In genomic region chr7:77407906-77408305, GRCh38 we compare ENCODE assay signal across 29 cellular contexts. TPM values are rescaled to one million over a fixed set of nuclear protein-coding genes. Genes with fewer than 3 reads are reported as not detected.
A peak's percentile ranks its signal among the peaks of the same experiment; 100 is the strongest.
DNase-seq lines count a peak whose midpoint lies in the region; ATAC-seq, FAIRE-seq and TF ChIP-seq lines count a peak whose summit lies in the region.
"Had no signal": no experiment of that assay in that cellular context is flagged by ENCODE, and none has a peak within 500 bp of the region (broad histone marks: within the 10 kb centered on the region; RNA-seq: fewer than 3 reads in every experiment).

No MANE protein-coding gene starts in this region.

- in situ Hi-C loops in GM12878 (cut with MboI) = no loop called here

- CTCF ChIA-PET in MCF 10A (lab: Yijun Ruan, JAX) (no interaction called here), GM12878 (lab: Yijun Ruan, JAX) (interaction anchor here (1.5 to 2.1 kb wide), 2 partner anchors 9 to 21 kb away, joined by 3 to 5 read pairs; partner anchors contain the start of gene GSAP)

- H3K27ac ChIP-seq in breast epithelium (no peak overlapping the region), GM12878 (ENCODE audit: control insufficient read depth, insufficient read depth) (no peak overlapping the region)
- H3K27ac ChIP-seq: dorsolateral prefrontal cortex, GM23248, testis, vagina had no signal

- no peaks in the 10 kb centered on the region for H3K79me2 ChIP-seq in GM12878 (ENCODE audit: control insufficient read depth, insufficient read depth, low read length)

- no peaks in the 10 kb centered on the region for H3K27me3 ChIP-seq in breast epithelium
- no peaks in the 10 kb centered on the region for H3K27me3 ChIP-seq in GM12878 (replicated peaks in 1 of 2; ENCODE audit: control insufficient read depth in 2 of 2, insufficient read depth in 2 of 2, low read length in 1 of 2)
- H3K27me3 ChIP-seq: BLaER1 treated with 17β-estradiol and CSF1 and Interleukin-3, amounts not matched to agents 10 nM and 100 nM; dorsolateral prefrontal cortex; testis; vagina had no signal

- H3K4me3 ChIP-seq in breast epithelium (no peak overlapping the region), GM12878 (no peak overlapping the region)
- H3K4me3 ChIP-seq: BLaER1 treated with 17β-estradiol and CSF1 and Interleukin-3, amounts not matched to agents 10 nM and 100 nM; dorsolateral prefrontal cortex; GM23248; smooth muscle cell; testis; vagina had no signal

- TF ChIP-seq POLR2A in breast epithelium (IDR thresholded peaks at IDR 0.05) (no peak), GM12878 (IDR thresholded peaks at IDR 0.05; ENCODE audit: low read depth, low read length) (no peak)

- intact Hi-C loops in MCF 10A (cut with micrococcal nuclease) = no loop called here
- intact Hi-C loops in breast epithelium (cut with DNase I; ENCODE audit: low total_unique reads) = no loop called here
- intact Hi-C loops in GM12878 (cut with micrococcal nuclease; ENCODE audit: unreplicated experiment) = no loop called here

- ATAC-seq in GM21619 (IDR thresholded peaks at IDR 0.05; ENCODE audit: unreplicated experiment) (peak; percentile 64), GM12878 (peak; percentile 51)
- ATAC-seq in stimulated activated memory B cell treated with anti-CD40 and anti-IgM and Interleukin-4, amounts not matched to agents 10 μg/mL and 1 μg/mL and 100 μg/mL, for 72 hours = no peak
- ATAC-seq: activated CD8-positive, alpha-beta T cell treated with anti-CD3 and anti-CD28 coated beads for 36 hours; stimulated activated naive B cell treated with anti-CD40 and anti-IgM and Interleukin-4, amounts not matched to agents 10 μg/mL and 1 μg/mL and 100 μg/mL, for 72 hours had no signal

- POLR2A ChIA-PET in MCF 10A (lab: Yijun Ruan, JAX) (interaction anchor here (1.0 to 3.9 kb wide), 4 partner anchors 10 to 151 kb away, joined by 3 to 13 read pairs (median 7); no protein-coding TSS in a partner anchor), GM12878 (lab: Charles Lee) (interaction anchor here (0.7 to 3.6 kb wide), 5 partner anchors 11 to 21 kb away, joined by 3 to 12 read pairs (median 6); no protein-coding TSS in a partner anchor)

- FAIRE-seq in GM12878 (lab: Jason Lieb, UNC) = no peak
- FAIRE-seq: D721Med, TTC549 had no signal

- BruUV-seq in MCF 10A (replicated peaks; lab: Mats Ljungman, UMichigan) (no TSS peak), GM12878 (replicated peaks; lab: Mats Ljungman, UMichigan) (no TSS peak)

- RAD21 ChIA-PET in GM12878 (lab: Charles Lee; ENCODE audit: unreplicated experiment) = no interaction called here

- no peaks in the 10 kb centered on the region for H3K27me3 Mint-ChIP-seq in MCF 10A (ENCODE audit: insufficient read depth, unreplicated experiment)
- no peaks in the 10 kb centered on the region for H3K27me3 Mint-ChIP-seq in stimulated activated memory B cell treated with anti-CD40 and anti-IgM and Interleukin-4, amounts not matched to agents 10 μg/mL and 1 μg/mL and 100 μg/mL, for 72 hours
- peaks cover 24% of the 10 kb centered on the region for H3K27me3 Mint-ChIP-seq in nephron progenitor cell (ENCODE audit: low read depth, poor library complexity)
- H3K27me3 Mint-ChIP-seq: activated CD8-positive, alpha-beta T cell treated with anti-CD3 and anti-CD28 coated beads for 36 hours; stimulated activated naive B cell treated with anti-CD40 and anti-IgM and Interleukin-4, amounts not matched to agents 10 μg/mL and 1 μg/mL and 100 μg/mL, for 72 hours had no signal

- no peak for TF ChIP-seq EP300 in GM12878 (IDR thresholded peaks at IDR 0.05; ENCODE audit: borderline replicate concordance in 1 of 2, control insufficient read depth in 1 of 2, low read depth in 2 of 2, low read length in 2 of 2)

- no peak for DNase-seq in MCF 10A (ENCODE audit: unreplicated experiment)
- no peak for DNase-seq in breast epithelium (ENCODE audit: low spot score in 2 of 2)
- no peak for DNase-seq in GM12878 (ENCODE audit: low read depth, low spot score)
- no peak for DNase-seq in nephron progenitor cell
- DNase-seq in NCI-H774 (lab: John Stamatoyannopoulos, UW) = no peak
- no peak for DNase-seq in AG08396 (ENCODE audit: low spot score)
- DNase-seq: activated CD4-positive, CD25-positive, alpha-beta regulatory T cell treated with anti-CD3 and anti-CD28 coated beads, Interleukin-2, amount 50 U/mL, for 72 hours; activated CD8-positive, alpha-beta T cell treated with anti-CD3 and anti-CD28 coated beads for 36 hours; activated effector memory CD4-positive, alpha-beta T cell treated with Interleukin-2 at 50 U/mL for 16 hours; activated T-cell treated with anti-CD3 and anti-CD28 coated beads for 4 hours; dorsolateral prefrontal cortex; GM23248; HFFc6; NCI-H1092; NCI-H187 treated with DMSO at 0.1 percent for 48 hours; NCI-H526 treated with DMSO at 0.1 percent for 48 hours; nucleus accumbens; OCI-M1; SHP77 treated with DMSO at 0.1 percent for 48 hours; stimulated activated CD4-positive, alpha-beta T cell treated with anti-CD3 and anti-CD28 coated beads, Interleukin-2, amount 100 ng/mL, for 24 hours; stimulated activated naive B cell treated with anti-CD40 and anti-IgM and Interleukin-4, amounts not matched to agents 10 μg/mL and 1 μg/mL and 100 μg/mL, for 72 hours; testis had no signal

- no peaks in the 10 kb centered on the region for H3K36me3 ChIP-seq in breast epithelium
- no peaks in the 10 kb centered on the region for H3K36me3 ChIP-seq in GM12878 (ENCODE audit: control insufficient read depth in 2 of 2, insufficient read depth in 2 of 2, low read length in 1 of 2)
- H3K36me3 ChIP-seq: vagina had no signal

- H3K27ac Mint-ChIP-seq in MCF 10A (ENCODE audit: low read depth, unreplicated experiment) (peak overlapping the region; percentile 93), nephron progenitor cell (no peak overlapping the region)
- peak overlapping the region; percentile 92 for H3K27ac Mint-ChIP-seq in stimulated activated memory B cell treated with anti-CD40 and anti-IgM and Interleukin-4, amounts not matched to agents 10 μg/mL and 1 μg/mL and 100 μg/mL, for 72 hours
- H3K27ac Mint-ChIP-seq: activated CD8-positive, alpha-beta T cell treated with anti-CD3 and anti-CD28 coated beads for 36 hours; stimulated activated naive B cell treated with anti-CD40 and anti-IgM and Interleukin-4, amounts not matched to agents 10 μg/mL and 1 μg/mL and 100 μg/mL, for 72 hours had no signal

- no peaks in the 10 kb centered on the region for H3K9me3 Mint-ChIP-seq in MCF 10A (ENCODE audit: unreplicated experiment)
- H3K9me3 Mint-ChIP-seq in stimulated activated memory B cell treated with anti-CD40 and anti-IgM and Interleukin-4, amounts not matched to agents 10 μg/mL and 1 μg/mL and 100 μg/mL, for 72 hours = no peaks in the 10 kb centered on the region
- no peaks in the 10 kb centered on the region for H3K9me3 Mint-ChIP-seq in nephron progenitor cell
- H3K9me3 Mint-ChIP-seq: activated CD8-positive, alpha-beta T cell treated with anti-CD3 and anti-CD28 coated beads for 36 hours; HFFc6; stimulated activated naive B cell treated with anti-CD40 and anti-IgM and Interleukin-4, amounts not matched to agents 10 μg/mL and 1 μg/mL and 100 μg/mL, for 72 hours had no signal

- no peaks in the 10 kb centered on the region for H3K9me3 ChIP-seq in breast epithelium
- H3K9me3 ChIP-seq in GM12878 (replicated peaks; ENCODE audit: control insufficient read depth, insufficient read depth, low read length) = no peaks in the 10 kb centered on the region
- H3K9me3 ChIP-seq: BLaER1 treated with 17β-estradiol and CSF1 and Interleukin-3, amounts not matched to agents 10 nM and 100 nM; testis; vagina had no signal

- H3K4me3 Mint-ChIP-seq in MCF 10A (ENCODE audit: unreplicated experiment) (no peak overlapping the region), nephron progenitor cell (no peak overlapping the region)
- H3K4me3 Mint-ChIP-seq in stimulated activated memory B cell treated with anti-CD40 and anti-IgM and Interleukin-4, amounts not matched to agents 10 μg/mL and 1 μg/mL and 100 μg/mL, for 72 hours = no peak overlapping the region
- H3K4me3 Mint-ChIP-seq: activated CD8-positive, alpha-beta T cell treated with anti-CD3 and anti-CD28 coated beads for 36 hours; HFFc6; stimulated activated naive B cell treated with anti-CD40 and anti-IgM and Interleukin-4, amounts not matched to agents 10 μg/mL and 1 μg/mL and 100 μg/mL, for 72 hours had no signal

- SMC1A ChIA-PET in GM12878 (lab: Charles Lee; ENCODE audit: uncharacterized antibody, unreplicated experiment) = interaction anchor here (1.1 to 2.9 kb wide), 4 partner anchors 11 to 45 kb away, joined by 4 to 18 read pairs (median 6); no protein-coding TSS in a partner anchor

- no peak for TF ChIP-seq CTCF in MCF 10A (IDR thresholded peaks at IDR 0.05; ENCODE audit: unreplicated experiment)
- no peak for TF ChIP-seq CTCF in breast epithelium (IDR thresholded peaks at IDR 0.05)
- no peak for TF ChIP-seq CTCF in GM12878 (IDR thresholded peaks at IDR 0.05 in 2 of 3, conservative IDR thresholded peaks at IDR 0.05 in 1 of 3; ENCODE audit: control insufficient read depth in 2 of 3, extremely low read depth in 1 of 3, insufficient read depth in 1 of 3, low read depth in 3 of 3, low read length in 3 of 3)
- TF ChIP-seq CTCF in nephron progenitor cell (IDR thresholded peaks at IDR 0.05) = no peak

- H3K9ac ChIP-seq in GM12878 (ENCODE audit: control insufficient read depth, insufficient read depth, low read length) = no peak overlapping the region
- H3K9ac ChIP-seq: BLaER1 treated with 17β-estradiol and CSF1 and Interleukin-3, amounts not matched to agents 10 nM and 100 nM; GM23248 had no signal

- H4K20me1 ChIP-seq in GM12878 (ENCODE audit: control insufficient read depth, insufficient read depth) = no peaks in the 10 kb centered on the region
- H4K20me1 ChIP-seq: BLaER1 treated with 17β-estradiol and CSF1 and Interleukin-3, amounts not matched to agents 10 nM and 100 nM had no signal

- peaks cover 20% of the 10 kb centered on the region for H3K4me1 Mint-ChIP-seq in MCF 10A (ENCODE audit: insufficient read depth, unreplicated experiment)
- peaks cover 48% of the 10 kb centered on the region for H3K4me1 Mint-ChIP-seq in stimulated activated memory B cell treated with anti-CD40 and anti-IgM and Interleukin-4, amounts not matched to agents 10 μg/mL and 1 μg/mL and 100 μg/mL, for 72 hours
- no peaks in the 10 kb centered on the region for H3K4me1 Mint-ChIP-seq in nephron progenitor cell

- no peaks in the 10 kb centered on the region for H3K36me3 Mint-ChIP-seq in MCF 10A (ENCODE audit: insufficient read depth, unreplicated experiment)
- peaks cover 15% of the 10 kb centered on the region for H3K36me3 Mint-ChIP-seq in stimulated activated memory B cell treated with anti-CD40 and anti-IgM and Interleukin-4, amounts not matched to agents 10 μg/mL and 1 μg/mL and 100 μg/mL, for 72 hours
- H3K36me3 Mint-ChIP-seq in nephron progenitor cell (ENCODE audit: low read depth) = no peaks in the 10 kb centered on the region

- no peak overlapping the region for H2AFZ ChIP-seq in GM12878 (ENCODE audit: control insufficient read depth, low read depth, low read length)
- H2AFZ ChIP-seq: GM23248 had no signal

- no peaks in the 10 kb centered on the region for H3K4me1 ChIP-seq in breast epithelium
- H3K4me1 ChIP-seq in GM12878 (ENCODE audit: control insufficient read depth, insufficient read depth, low read length) = no peaks in the 10 kb centered on the region
- H3K4me1 ChIP-seq: testis, vagina had no signal

- no peak overlapping the region for H3K4me2 ChIP-seq in GM12878 (ENCODE audit: control insufficient read depth, insufficient read depth)
- H3K4me2 ChIP-seq: smooth muscle cell had no signal

- no peak for TF ChIP-seq RAD21 in GM12878 (IDR thresholded peaks at IDR 0.05; ENCODE audit: insufficient read depth, low read depth, low read length)

RNA-seq across cellular contexts. Expression of gene GSAP, which starts 8.2 kb away (rescaled TPM):
- total RNA-seq in MCF 10A (2022) = 13.7 and 19.0 TPM in 2 replicates
- total RNA-seq in breast epithelium = 10 to 100 TPM; 25.8 to 35.7 (median 27.5) TPM
- total RNA-seq in GM12878 (2013; cell fraction: nucleolus; rRNA removed) = 130 and 134 TPM in 2 replicates
- 26.5 and 27.2 TPM in 2 replicates for total RNA-seq in GM12878 (2014; rRNA removed)
- total RNA-seq in GM12878 (2014; rRNA removed; fragmentation: Illumina TruSeq; extraction: Trizol) = 21.0 and 24.7 TPM in 2 replicates
- total RNA-seq in GM12878 (2021) = 17.4 and 24.1 TPM in 2 replicates
- 6.9 TPM for polyA plus RNA-seq in GM12878 (2011; ENCODE audit: low read depth)
- 38.1 and 48.5 TPM in 2 replicates for polyA plus RNA-seq in GM12878 (2011; rRNA removed)
- 14.7 and 15.5 TPM in 2 replicates for polyA plus RNA-seq in GM12878 (2011; cell fraction: cytosol; rRNA removed)
- 99.9 and 128 TPM in 2 replicates for polyA plus RNA-seq in GM12878 (2011; cell fraction: nucleus; rRNA removed)
- polyA plus RNA-seq in GM12878 (2012) = 8.0 and 10.6 TPM in 2 replicates
- polyA plus RNA-seq in GM12878 (2014; fragmentation: Illumina TruSeq; extraction: Trizol) = 22.6 and 29.6 TPM in 2 replicates
- polyA plus RNA-seq in GM12878 (2014; fragmentation: Nextera tagmentation; extraction: Ambion mirVana) = 1 to 10 TPM; 6.6 to 8.0 TPM
- 20.3 and 24.1 TPM in 2 replicates for polyA plus RNA-seq in GM12878 (2014; rRNA removed)
- 10 to 100 TPM; 14.4 to 16.0 TPM for polyA plus RNA-seq in GM12878 (2016; fragmentation: Nextera tagmentation; extraction: Ambion mirVana)
- polyA minus RNA-seq in GM12878 (2011; rRNA and poly(A)+ RNA removed) = 36.5 and 39.6 TPM in 2 replicates
- 7.6 and 11.1 TPM in 2 replicates for polyA minus RNA-seq in GM12878 (2011; cell fraction: cytosol; rRNA and poly(A)+ RNA removed)
- polyA minus RNA-seq in GM12878 (2011; cell fraction: nucleus; rRNA and poly(A)+ RNA removed) = 46.9 and 73.0 TPM in 2 replicates
